ENCODE assay signal across 1 cellular context in the genomic region with DNA sequence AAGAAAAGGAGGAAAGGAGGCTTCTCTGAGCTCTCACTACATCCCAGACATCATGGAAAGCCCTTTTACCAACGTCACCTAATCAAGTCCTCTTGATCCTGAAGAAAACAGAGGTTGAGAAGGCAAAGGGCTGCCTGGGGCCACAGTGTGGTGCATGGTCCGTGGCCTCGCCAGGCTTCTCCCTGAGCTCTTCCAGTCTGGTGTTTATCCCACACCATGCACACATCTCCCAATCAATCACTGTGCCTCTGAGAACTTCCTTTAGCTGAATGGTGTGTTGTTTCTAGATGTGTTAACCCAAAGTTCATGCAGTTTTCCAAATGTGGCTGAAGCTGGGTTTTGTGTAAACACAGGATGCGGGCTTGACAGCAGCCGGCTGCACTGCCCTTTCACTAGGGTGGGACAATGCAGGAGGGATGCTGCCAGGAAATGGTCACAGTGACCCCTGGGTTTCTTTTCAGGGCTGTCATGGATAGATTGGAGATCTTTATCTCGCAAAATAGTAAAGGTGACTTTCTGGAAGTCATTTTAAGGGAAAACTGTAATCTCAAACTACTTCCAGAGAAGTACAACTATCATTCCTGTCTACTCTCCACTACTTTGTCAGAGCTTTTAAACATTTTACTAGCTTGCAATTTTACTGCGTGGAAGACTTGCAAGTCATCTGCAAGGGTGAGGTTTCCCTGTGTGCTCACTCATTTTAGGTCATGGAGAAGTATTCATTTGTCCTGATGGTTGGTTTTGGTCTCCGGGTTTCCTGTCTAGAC.
TF ChIP-seq lines count a peak whose summit lies in the region.

No MANE protein-coding gene starts in this region.

TF ChIP-seq in HepG2, 621 proteins besides CTCF, POLR2A, EP300 and RAD21 (continued from another document and continues in another):
- TF ChIP-seq, protein P1, sequence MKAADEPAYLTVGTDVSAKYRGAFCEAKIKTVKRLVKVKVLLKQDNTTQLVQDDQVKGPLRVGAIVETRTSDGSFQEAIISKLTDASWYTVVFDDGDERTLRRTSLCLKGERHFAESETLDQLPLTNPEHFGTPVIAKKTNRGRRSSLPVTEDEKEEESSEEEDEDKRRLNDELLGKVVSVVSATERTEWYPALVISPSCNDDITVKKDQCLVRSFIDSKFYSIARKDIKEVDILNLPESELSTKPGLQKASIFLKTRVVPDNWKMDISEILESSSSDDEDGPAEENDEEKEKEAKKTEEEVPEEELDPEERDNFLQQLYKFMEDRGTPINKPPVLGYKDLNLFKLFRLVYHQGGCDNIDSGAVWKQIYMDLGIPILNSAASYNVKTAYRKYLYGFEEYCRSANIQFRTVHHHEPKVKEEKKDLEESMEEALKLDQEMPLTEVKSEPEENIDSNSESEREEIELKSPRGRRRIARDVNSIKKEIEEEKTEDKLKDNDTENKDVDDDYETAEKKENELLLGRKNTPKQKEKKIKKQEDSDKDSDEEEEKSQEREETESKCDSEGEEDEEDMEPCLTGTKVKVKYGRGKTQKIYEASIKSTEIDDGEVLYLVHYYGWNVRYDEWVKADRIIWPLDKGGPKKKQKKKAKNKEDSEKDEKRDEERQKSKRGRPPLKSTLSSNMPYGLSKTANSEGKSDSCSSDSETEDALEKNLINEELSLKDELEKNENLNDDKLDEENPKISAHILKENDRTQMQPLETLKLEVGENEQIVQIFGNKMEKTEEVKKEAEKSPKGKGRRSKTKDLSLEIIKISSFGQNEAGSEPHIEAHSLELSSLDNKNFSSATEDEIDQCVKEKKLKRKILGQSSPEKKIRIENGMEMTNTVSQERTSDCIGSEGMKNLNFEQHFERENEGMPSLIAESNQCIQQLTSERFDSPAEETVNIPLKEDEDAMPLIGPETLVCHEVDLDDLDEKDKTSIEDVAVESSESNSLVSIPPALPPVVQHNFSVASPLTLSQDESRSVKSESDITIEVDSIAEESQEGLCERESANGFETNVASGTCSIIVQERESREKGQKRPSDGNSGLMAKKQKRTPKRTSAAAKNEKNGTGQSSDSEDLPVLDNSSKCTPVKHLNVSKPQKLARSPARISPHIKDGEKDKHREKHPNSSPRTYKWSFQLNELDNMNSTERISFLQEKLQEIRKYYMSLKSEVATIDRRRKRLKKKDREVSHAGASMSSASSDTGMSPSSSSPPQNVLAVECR (CRISPR knock-in tag; IDR thresholded peaks at IDR 0.05; ENCODE audit: borderline replicate concordance) = peak; percentile 73; the same call in 1 of the 2 replicates
- 0 out of 2 replicates have a peak, but pooled peaks have one; percentile 28 for TF ChIP-seq ZNF550 (CRISPR knock-in tag; IDR thresholded peaks at IDR 0.05; ENCODE audit: borderline replicate concordance)
- TF ChIP-seq ZNF317 (CRISPR knock-in tag; IDR thresholded peaks at IDR 0.05) = peak; percentile 87; the same call in 1 of the 2 replicates
- TF ChIP-seq SIN3B (IDR thresholded peaks at IDR 0.05; ENCODE audit: low read length) = no peak
- peak; percentile 84; the same call in 1 of the 2 replicates for TF ChIP-seq JUN (CRISPR knock-in tag; IDR thresholded peaks at IDR 0.05)
- TF ChIP-seq, protein P2, sequence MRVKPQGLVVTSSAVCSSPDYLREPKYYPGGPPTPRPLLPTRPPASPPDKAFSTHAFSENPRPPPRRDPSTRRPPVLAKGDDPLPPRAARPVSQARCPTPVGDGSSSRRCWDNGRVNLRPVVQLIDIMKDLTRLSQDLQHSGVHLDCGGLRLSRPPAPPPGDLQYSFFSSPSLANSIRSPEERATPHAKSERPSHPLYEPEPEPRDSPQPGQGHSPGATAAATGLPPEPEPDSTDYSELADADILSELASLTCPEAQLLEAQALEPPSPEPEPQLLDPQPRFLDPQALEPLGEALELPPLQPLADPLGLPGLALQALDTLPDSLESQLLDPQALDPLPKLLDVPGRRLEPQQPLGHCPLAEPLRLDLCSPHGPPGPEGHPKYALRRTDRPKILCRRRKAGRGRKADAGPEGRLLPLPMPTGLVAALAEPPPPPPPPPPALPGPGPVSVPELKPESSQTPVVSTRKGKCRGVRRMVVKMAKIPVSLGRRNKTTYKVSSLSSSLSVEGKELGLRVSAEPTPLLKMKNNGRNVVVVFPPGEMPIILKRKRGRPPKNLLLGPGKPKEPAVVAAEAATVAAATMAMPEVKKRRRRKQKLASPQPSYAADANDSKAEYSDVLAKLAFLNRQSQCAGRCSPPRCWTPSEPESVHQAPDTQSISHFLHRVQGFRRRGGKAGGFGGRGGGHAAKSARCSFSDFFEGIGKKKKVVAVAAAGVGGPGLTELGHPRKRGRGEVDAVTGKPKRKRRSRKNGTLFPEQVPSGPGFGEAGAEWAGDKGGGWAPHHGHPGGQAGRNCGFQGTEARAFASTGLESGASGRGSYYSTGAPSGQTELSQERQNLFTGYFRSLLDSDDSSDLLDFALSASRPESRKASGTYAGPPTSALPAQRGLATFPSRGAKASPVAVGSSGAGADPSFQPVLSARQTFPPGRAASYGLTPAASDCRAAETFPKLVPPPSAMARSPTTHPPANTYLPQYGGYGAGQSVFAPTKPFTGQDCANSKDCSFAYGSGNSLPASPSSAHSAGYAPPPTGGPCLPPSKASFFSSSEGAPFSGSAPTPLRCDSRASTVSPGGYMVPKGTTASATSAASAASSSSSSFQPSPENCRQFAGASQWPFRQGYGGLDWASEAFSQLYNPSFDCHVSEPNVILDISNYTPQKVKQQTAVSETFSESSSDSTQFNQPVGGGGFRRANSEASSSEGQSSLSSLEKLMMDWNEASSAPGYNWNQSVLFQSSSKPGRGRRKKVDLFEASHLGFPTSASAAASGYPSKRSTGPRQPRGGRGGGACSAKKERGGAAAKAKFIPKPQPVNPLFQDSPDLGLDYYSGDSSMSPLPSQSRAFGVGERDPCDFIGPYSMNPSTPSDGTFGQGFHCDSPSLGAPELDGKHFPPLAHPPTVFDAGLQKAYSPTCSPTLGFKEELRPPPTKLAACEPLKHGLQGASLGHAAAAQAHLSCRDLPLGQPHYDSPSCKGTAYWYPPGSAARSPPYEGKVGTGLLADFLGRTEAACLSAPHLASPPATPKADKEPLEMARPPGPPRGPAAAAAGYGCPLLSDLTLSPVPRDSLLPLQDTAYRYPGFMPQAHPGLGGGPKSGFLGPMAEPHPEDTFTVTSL (CRISPR knock-in tag; IDR thresholded peaks at IDR 0.05; ENCODE audit: borderline replicate concordance) = peak; percentile 99
- TF ChIP-seq, protein P3, sequence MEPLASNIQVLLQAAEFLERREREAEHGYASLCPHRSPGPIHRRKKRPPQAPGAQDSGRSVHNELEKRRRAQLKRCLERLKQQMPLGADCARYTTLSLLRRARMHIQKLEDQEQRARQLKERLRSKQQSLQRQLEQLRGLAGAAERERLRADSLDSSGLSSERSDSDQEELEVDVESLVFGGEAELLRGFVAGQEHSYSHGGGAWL (CRISPR knock-in tag; IDR thresholded peaks at IDR 0.05) = peak; percentile 73; the same call in 1 of the 2 replicates
- no peak for TF ChIP-seq ZNF724P (CRISPR knock-in tag; IDR thresholded peaks at IDR 0.05; ENCODE audit: borderline replicate concordance)
- peak; percentile 99 for TF ChIP-seq FOXJ3 (CRISPR knock-in tag; IDR thresholded peaks at IDR 0.05; ENCODE audit: borderline replicate concordance)
- TF ChIP-seq, protein P4, sequence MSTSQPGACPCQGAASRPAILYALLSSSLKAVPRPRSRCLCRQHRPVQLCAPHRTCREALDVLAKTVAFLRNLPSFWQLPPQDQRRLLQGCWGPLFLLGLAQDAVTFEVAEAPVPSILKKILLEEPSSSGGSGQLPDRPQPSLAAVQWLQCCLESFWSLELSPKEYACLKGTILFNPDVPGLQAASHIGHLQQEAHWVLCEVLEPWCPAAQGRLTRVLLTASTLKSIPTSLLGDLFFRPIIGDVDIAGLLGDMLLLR (CRISPR knock-in tag; IDR thresholded peaks at IDR 0.05) = no peak
- TF ChIP-seq ZNF672 (CRISPR knock-in tag; IDR thresholded peaks at IDR 0.05) = no peak
- no peak for TF ChIP-seq NPAS2 (CRISPR knock-in tag; IDR thresholded peaks at IDR 0.05; ENCODE audit: borderline replicate concordance)
- TF ChIP-seq, protein P5, sequence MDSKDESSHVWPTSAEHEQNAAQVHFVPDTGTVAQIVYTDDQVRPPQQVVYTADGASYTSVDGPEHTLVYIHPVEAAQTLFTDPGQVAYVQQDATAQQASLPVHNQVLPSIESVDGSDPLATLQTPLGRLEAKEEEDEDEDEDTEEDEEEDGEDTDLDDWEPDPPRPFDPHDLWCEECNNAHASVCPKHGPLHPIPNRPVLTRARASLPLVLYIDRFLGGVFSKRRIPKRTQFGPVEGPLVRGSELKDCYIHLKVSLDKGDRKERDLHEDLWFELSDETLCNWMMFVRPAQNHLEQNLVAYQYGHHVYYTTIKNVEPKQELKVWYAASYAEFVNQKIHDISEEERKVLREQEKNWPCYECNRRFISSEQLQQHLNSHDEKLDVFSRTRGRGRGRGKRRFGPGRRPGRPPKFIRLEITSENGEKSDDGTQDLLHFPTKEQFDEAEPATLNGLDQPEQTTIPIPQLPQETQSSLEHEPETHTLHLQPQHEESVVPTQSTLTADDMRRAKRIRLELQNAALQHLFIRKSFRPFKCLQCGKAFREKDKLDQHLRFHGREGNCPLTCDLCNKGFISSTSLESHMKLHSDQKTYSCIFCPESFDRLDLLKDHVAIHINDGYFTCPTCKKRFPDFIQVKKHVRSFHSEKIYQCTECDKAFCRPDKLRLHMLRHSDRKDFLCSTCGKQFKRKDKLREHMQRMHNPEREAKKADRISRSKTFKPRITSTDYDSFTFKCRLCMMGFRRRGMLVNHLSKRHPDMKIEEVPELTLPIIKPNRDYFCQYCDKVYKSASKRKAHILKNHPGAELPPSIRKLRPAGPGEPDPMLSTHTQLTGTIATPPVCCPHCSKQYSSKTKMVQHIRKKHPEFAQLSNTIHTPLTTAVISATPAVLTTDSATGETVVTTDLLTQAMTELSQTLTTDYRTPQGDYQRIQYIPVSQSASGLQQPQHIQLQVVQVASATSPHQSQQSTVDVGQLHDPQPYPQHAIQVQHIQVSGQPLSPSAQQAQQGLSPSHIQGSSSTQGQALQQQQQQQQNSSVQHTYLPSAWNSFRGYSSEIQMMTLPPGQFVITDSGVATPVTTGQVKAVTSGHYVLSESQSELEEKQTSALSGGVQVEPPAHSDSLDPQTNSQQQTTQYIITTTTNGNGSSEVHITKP (CRISPR knock-in tag; IDR thresholded peaks at IDR 0.05; ENCODE audit: low read depth) = peak; percentile 84
- TF ChIP-seq ZNF761 (CRISPR knock-in tag; conservative IDR thresholded peaks at IDR 0.05) = 0 out of 2 replicates have a peak, but pooled peaks have one; percentile 64
- TF ChIP-seq ZNF773 (CRISPR knock-in tag; IDR thresholded peaks at IDR 0.05; ENCODE audit: borderline replicate concordance) = no peak
- TF ChIP-seq CAMTA2 (CRISPR knock-in tag; IDR thresholded peaks at IDR 0.05; ENCODE audit: borderline replicate concordance) = no peak
- TF ChIP-seq, protein P6, sequence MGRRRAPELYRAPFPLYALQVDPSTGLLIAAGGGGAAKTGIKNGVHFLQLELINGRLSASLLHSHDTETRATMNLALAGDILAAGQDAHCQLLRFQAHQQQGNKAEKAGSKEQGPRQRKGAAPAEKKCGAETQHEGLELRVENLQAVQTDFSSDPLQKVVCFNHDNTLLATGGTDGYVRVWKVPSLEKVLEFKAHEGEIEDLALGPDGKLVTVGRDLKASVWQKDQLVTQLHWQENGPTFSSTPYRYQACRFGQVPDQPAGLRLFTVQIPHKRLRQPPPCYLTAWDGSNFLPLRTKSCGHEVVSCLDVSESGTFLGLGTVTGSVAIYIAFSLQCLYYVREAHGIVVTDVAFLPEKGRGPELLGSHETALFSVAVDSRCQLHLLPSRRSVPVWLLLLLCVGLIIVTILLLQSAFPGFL (CRISPR knock-in tag; IDR thresholded peaks at IDR 0.05) = no peak
- no peak for TF ChIP-seq MAFF (IDR thresholded peaks at IDR 0.05; ENCODE audit: low read depth, low read length)
- TF ChIP-seq ZMAT3 (CRISPR knock-in tag; conservative IDR thresholded peaks at IDR 0.05) = peak; percentile 92
- peak; percentile 86 for TF ChIP-seq DNMT3B (CRISPR knock-in tag; conservative IDR thresholded peaks at IDR 0.05)
- no peak for TF ChIP-seq HDAC6 (IDR thresholded peaks at IDR 0.05; ENCODE audit: low read depth, low read length)
- peak; percentile 65; the same call in 1 of the 2 replicates for TF ChIP-seq ZBTB21 (CRISPR knock-in tag; IDR thresholded peaks at IDR 0.05)
- peak; percentile 92 for TF ChIP-seq KDM3A (CRISPR knock-in tag; IDR thresholded peaks at IDR 0.05; ENCODE audit: low read depth)
- TF ChIP-seq, protein P7, sequence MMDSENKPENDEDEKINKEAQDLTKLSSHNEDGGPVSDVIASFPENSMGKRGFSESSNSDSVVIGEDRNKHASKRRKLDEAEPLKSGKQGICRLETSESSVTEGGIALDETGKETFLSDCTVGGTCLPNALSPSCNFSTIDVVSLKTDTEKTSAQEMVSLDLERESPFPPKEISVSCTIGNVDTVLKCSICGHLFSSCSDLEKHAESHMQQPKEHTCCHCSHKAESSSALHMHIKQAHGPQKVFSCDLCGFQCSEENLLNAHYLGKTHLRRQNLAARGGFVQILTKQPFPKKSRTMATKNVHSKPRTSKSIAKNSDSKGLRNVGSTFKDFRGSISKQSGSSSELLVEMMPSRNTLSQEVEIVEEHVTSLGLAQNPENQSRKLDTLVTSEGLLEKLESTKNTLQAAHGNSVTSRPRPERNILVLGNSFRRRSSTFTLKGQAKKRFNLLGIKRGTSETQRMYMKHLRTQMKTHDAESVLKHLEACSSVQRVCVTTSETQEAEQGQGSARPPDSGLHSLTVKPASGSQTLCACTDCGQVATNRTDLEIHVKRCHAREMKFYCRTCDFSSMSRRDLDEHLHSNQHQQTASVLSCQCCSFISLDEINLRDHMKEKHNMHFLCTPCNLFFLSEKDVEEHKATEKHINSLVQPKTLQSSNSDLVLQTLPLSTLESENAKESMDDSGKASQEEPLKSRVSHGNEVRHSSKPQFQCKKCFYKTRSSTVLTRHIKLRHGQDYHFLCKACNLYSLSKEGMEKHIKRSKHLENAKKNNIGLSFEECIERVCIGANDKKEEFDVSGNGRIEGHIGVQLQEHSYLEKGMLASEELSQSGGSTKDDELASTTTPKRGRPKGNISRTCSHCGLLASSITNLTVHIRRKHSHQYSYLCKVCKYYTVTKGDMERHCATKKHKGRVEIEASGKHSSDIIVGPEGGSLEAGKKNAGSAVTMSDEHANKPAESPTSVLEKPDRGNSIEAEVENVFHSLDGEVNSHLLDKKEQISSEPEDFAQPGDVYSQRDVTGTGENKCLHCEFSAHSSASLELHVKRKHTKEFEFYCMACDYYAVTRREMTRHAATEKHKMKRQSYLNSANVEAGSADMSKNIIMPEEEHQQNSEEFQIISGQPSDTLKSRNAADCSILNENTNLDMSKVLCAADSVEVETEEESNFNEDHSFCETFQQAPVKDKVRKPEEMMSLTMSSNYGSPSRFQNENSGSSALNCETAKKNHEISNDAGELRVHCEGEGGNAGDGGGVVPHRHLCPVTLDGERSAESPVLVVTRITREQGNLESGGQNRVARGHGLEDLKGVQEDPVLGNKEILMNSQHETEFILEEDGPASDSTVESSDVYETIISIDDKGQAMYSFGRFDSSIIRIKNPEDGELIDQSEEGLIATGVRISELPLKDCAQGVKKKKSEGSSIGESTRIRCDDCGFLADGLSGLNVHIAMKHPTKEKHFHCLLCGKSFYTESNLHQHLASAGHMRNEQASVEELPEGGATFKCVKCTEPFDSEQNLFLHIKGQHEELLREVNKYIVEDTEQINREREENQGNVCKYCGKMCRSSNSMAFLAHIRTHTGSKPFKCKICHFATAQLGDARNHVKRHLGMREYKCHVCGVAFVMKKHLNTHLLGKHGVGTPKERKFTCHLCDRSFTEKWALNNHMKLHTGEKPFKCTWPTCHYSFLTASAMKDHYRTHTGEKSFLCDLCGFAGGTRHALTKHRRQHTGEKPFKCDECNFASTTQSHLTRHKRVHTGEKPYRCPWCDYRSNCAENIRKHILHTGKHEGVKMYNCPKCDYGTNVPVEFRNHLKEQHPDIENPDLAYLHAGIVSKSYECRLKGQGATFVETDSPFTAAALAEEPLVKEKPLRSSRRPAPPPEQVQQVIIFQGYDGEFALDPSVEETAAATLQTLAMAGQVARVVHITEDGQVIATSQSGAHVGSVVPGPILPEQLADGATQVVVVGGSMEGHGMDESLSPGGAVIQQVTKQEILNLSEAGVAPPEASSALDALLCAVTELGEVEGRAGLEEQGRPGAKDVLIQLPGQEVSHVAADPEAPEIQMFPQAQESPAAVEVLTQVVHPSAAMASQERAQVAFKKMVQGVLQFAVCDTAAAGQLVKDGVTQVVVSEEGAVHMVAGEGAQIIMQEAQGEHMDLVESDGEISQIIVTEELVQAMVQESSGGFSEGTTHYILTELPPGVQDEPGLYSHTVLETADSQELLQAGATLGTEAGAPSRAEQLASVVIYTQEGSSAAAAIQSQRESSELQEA (CRISPR knock-in tag; IDR thresholded peaks at IDR 0.05; ENCODE audit: not compliant biosample characterization) = no peak
